ENCODE assay signal across 16 cellular contexts in the genomic region with DNA sequence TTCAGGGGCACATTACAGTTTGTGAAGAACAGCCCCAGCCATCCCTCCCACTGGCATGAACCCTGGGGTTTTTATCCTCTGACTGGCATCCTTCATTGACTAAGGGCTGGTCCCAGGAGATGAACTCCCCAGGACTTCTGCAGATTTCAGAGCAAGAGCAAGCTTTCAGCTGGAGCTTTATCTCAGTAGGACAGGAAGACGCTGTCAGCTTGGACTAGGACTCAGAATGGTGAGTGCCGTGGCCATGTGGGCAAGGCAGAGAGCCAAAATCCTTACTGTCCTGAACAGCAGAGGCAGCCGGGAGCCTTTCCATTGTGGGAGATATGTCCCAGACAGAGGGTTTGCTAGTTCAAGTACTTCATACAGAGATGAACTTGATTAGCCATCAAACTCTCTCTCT. TPM values are rescaled to one million over a fixed set of nuclear protein-coding genes. Genes with fewer than 3 reads are reported as not detected.
A peak's percentile ranks its signal among the peaks of the same experiment; 100 is the strongest.
DNase-seq lines count a peak whose midpoint lies in the region; ATAC-seq, FAIRE-seq and TF ChIP-seq lines count a peak whose summit lies in the region.
"Had no signal": no experiment of that assay in that cellular context is flagged by ENCODE, and none has a peak within 500 bp of the region (broad histone marks: within the 10 kb centered on the region; RNA-seq: fewer than 3 reads in every experiment).

No MANE protein-coding gene starts in this region.

- CTCF ChIA-PET in HEK293 (lab: Yijun Ruan, JAX), result interaction anchor here (0.6 to 0.7 kb wide), 2 partner anchors 86 to 95 kb away, joined by 3 read pairs; a partner anchor contains a TSS

- no peak overlapping the region for H3K9ac ChIP-seq in astrocyte (ENCODE audit: low read length)
- H3K9ac ChIP-seq: BLaER1 treated with 17β-estradiol and CSF1 and Interleukin-3, amounts not matched to agents 10 nM and 100 nM had no signal

- POLR2A ChIA-PET in HEK293 (lab: Yijun Ruan, JAX), result no interaction called here

- no peaks in the 10 kb centered on the region for H3K27me3 ChIP-seq in astrocyte (ENCODE audit: insufficient read depth, low read length)
- H3K27me3 ChIP-seq: BLaER1 treated with 17β-estradiol and CSF1 and Interleukin-3, amounts not matched to agents 10 nM and 100 nM had no signal

- no peak overlapping the region for H3K4me2 ChIP-seq in astrocyte (ENCODE audit: low read length)
- H3K4me2 ChIP-seq: PC-9 had no signal

- H3K79me2 ChIP-seq in astrocyte (ENCODE audit: insufficient read depth, low read length), result no peaks in the 10 kb centered on the region

- no peak for FAIRE-seq in astrocyte (lab: Jason Lieb, UNC)

- H3K4me1 ChIP-seq in HEK293 (ENCODE audit: control insufficient read depth, insufficient read depth, low read length) (no peaks in the 10 kb centered on the region), astrocyte (ENCODE audit: insufficient read depth, low read length) (no peaks in the 10 kb centered on the region)

- DNase-seq in AG10803 (ENCODE audit: low read depth) (peak; percentile 40), astrocyte (ENCODE audit: low read depth) (peak; percentile 24), hepatic stellate cell (ENCODE audit: low spot score) (peak; percentile 41), natural killer cell (no peak), NCI-H2227 treated with DMSO at 0.1 percent for 48 hours (lab: John Stamatoyannopoulos, UW) (no peak), nephron progenitor cell (no peak)
- no peak for DNase-seq in activated T-cell treated with anti-CD3 and anti-CD28 coated beads, Interleukin-2, amount 50 U/mL, for 48 hours
- DNase-seq: activated naive CD4-positive, alpha-beta T cell treated with Interleukin-2 at 50 U/mL for 16 hours; esophagus squamous epithelium; NCI-H1048; NCI-H345; PC-9 had no signal

- no peak overlapping the region for H3K4me3 Mint-ChIP-seq in astrocyte (ENCODE audit: unreplicated experiment)
- no peak overlapping the region for H3K4me3 Mint-ChIP-seq in natural killer cell
- no peak overlapping the region for H3K4me3 Mint-ChIP-seq in nephron progenitor cell
- H3K4me3 Mint-ChIP-seq: stimulated activated naive CD8-positive, alpha-beta T cell treated with anti-CD3 and anti-CD28 coated beads, Interleukin-15, Interleukin-2, amounts not matched to agents 100 ng/mL and 50 ng/mL, for 24 hours had no signal

- H4K20me1 ChIP-seq in astrocyte (ENCODE audit: insufficient read depth, low read length), result no peaks in the 10 kb centered on the region
- H4K20me1 ChIP-seq: BLaER1 treated with 17β-estradiol and CSF1 and Interleukin-3, amounts not matched to agents 10 nM and 100 nM had no signal

- ATAC-seq in natural killer cell, result no peak

- TF ChIP-seq CTCF in AG10803 (conservative IDR thresholded peaks at IDR 0.05; ENCODE audit: low read length) (no peak), HEK293 (tag by site-specific recombination; IDR thresholded peaks at IDR 0.05) (no peak), astrocyte (IDR thresholded peaks at IDR 0.05; ENCODE audit: insufficient read depth, low read depth, low read length) (no peak), natural killer cell (IDR thresholded peaks at IDR 0.05) (no peak), nephron progenitor cell (IDR thresholded peaks at IDR 0.05) (no peak)

- H3K27me3 Mint-ChIP-seq in astrocyte (ENCODE audit: low read depth, unreplicated experiment) (peaks cover 13% of the 10 kb centered on the region), natural killer cell (ENCODE audit: low read depth in 2 of 2) (peaks cover 21 to 58% of the 10 kb centered on the region in 2 donors), nephron progenitor cell (ENCODE audit: low read depth, poor library complexity) (peaks cover 28% of the 10 kb centered on the region)

- intact Hi-C loops in natural killer cell (cut with micrococcal nuclease), result no loop called here

- H3K36me3 ChIP-seq in HEK293 (ENCODE audit: control insufficient read depth in 2 of 2, insufficient read depth in 1 of 2, low read length in 2 of 2) (no peaks in the 10 kb centered on the region), astrocyte (ENCODE audit: insufficient read depth, low read length) (no peaks in the 10 kb centered on the region)
- H3K36me3 ChIP-seq: BLaER1 treated with 17β-estradiol and CSF1 and Interleukin-3, amounts not matched to agents 10 nM and 100 nM; esophagus squamous epithelium had no signal

- H2AFZ ChIP-seq in astrocyte (ENCODE audit: low read depth, low read length), result peak overlapping the region; percentile 55
- H2AFZ ChIP-seq: PC-9 had no signal

- H3K36me3 Mint-ChIP-seq in astrocyte (ENCODE audit: low read depth, unreplicated experiment) (no peaks in the 10 kb centered on the region), natural killer cell (no peaks in the 10 kb centered on the region), nephron progenitor cell (ENCODE audit: low read depth) (no peaks in the 10 kb centered on the region)

- no peak overlapping the region for H3K27ac ChIP-seq in HEK293 (ENCODE audit: extremely low read depth, low read depth, low read length)
- no peak overlapping the region for H3K27ac ChIP-seq in astrocyte (ENCODE audit: low read depth, low read length)
- H3K27ac ChIP-seq: BLaER1 treated with 17β-estradiol and CSF1 and Interleukin-3, amounts not matched to agents 10 nM and 100 nM; esophagus squamous epithelium; PC-9 had no signal

- peaks cover 3% of the 10 kb centered on the region for H3K9me3 Mint-ChIP-seq in astrocyte (ENCODE audit: unreplicated experiment)
- no peaks in the 10 kb centered on the region for H3K9me3 Mint-ChIP-seq in natural killer cell
- no peaks in the 10 kb centered on the region for H3K9me3 Mint-ChIP-seq in nephron progenitor cell
- H3K9me3 Mint-ChIP-seq: stimulated activated naive CD8-positive, alpha-beta T cell treated with anti-CD3 and anti-CD28 coated beads, Interleukin-15, Interleukin-2, amounts not matched to agents 100 ng/mL and 50 ng/mL, for 24 hours had no signal

- H3K27ac Mint-ChIP-seq in astrocyte (ENCODE audit: unreplicated experiment), result no peak overlapping the region
- no peak overlapping the region for H3K27ac Mint-ChIP-seq in natural killer cell
- H3K27ac Mint-ChIP-seq in nephron progenitor cell, result no peak overlapping the region
- H3K27ac Mint-ChIP-seq: stimulated activated naive CD8-positive, alpha-beta T cell treated with anti-CD3 and anti-CD28 coated beads, Interleukin-15, Interleukin-2, amounts not matched to agents 100 ng/mL and 50 ng/mL, for 24 hours had no signal

- H3K9me3 ChIP-seq in HEK293 (ENCODE audit: control insufficient read depth, insufficient read depth, low read depth, low read length), result no peaks in the 10 kb centered on the region
- peaks cover 2% of the 10 kb centered on the region for H3K9me3 ChIP-seq in astrocyte (ENCODE audit: insufficient read depth, low read depth, low read length)

- H3K4me1 Mint-ChIP-seq in astrocyte (ENCODE audit: low read depth, unreplicated experiment) (no peaks in the 10 kb centered on the region), natural killer cell (no peaks in the 10 kb centered on the region), nephron progenitor cell (no peaks in the 10 kb centered on the region)

- H3K4me3 ChIP-seq in AG10803 (ENCODE audit: low read length), result no peak overlapping the region
- no peak overlapping the region for H3K4me3 ChIP-seq in HEK293 (ENCODE audit: low read depth, low read length)
- no peak overlapping the region for H3K4me3 ChIP-seq in astrocyte (ENCODE audit: insufficient read depth, low read depth, low read length)
- H3K4me3 ChIP-seq: BLaER1 treated with 17β-estradiol and CSF1 and Interleukin-3, amounts not matched to agents 10 nM and 100 nM; esophagus squamous epithelium; PC-9 had no signal

TF ChIP-seq in HEK293, 187 proteins besides CTCF, POLR2A, EP300 and RAD21:
- TF ChIP-seq GLI2 (tag by site-specific recombination; IDR thresholded peaks at IDR 0.05; ENCODE audit: borderline replicate concordance, low read depth) (no peak), ZFP41 (tag by site-specific recombination; IDR thresholded peaks at IDR 0.05; ENCODE audit: borderline replicate concordance) (no peak), ZBTB17 (tag by site-specific recombination; IDR thresholded peaks at IDR 0.05) (peak; percentile 84), ZNF777 (tag by site-specific recombination; IDR thresholded peaks at IDR 0.05; ENCODE audit: borderline replicate concordance) (no peak), ZIC2 (tag by site-specific recombination; IDR thresholded peaks at IDR 0.05) (peak; percentile 80)

RNA-seq across cellular contexts. Expression of a gene that starts 3.2 kb away (rescaled TPM):
- total RNA-seq in astrocyte (0.09 TPM in 1 of 2 replicates, not detected in the other), natural killer cell (not detected)
- total RNA-seq: activated CD8-positive, alpha-beta memory T cell treated with anti-CD3 and anti-CD28 coated beads for 36 hours; esophagus squamous epithelium; PC-9 had no signal

Comparison
In these comparisons a context has a peak if more than half of its experiments do, and no peak if none do; other contexts are left out.
1. DNase-seq: peak in AG10803 (single experiment), astrocyte (single experiment) and hepatic stellate cell (single experiment); none in natural killer cell (single experiment), NCI-H2227 treated with DMSO at 0.1 percent for 48 hours (single experiment), activated T-cell treated with anti-CD3 and anti-CD28 coated beads, Interleukin-2, amount 50 U/mL, for 48 hours (0 of 2) and nephron progenitor cell (single experiment).